Comparison of ENCODE assay signal across 1 cellular context in genomic region chr2:15669375-15669910, GRCh38.
TF ChIP-seq lines count a peak whose summit lies in the region.

No MANE protein-coding gene starts in this region.

TF ChIP-seq in GM23338, 12 proteins besides CTCF, POLR2A, EP300 and RAD21 (continued from another document):
- TF ChIP-seq ETS1 (IDR thresholded peaks at IDR 0.05) (no peak), REST (IDR thresholded peaks at IDR 0.05; ENCODE audit: unreplicated experiment) (no peak), NANOG (IDR thresholded peaks at IDR 0.05; ENCODE audit: borderline replicate concordance) (no peak)
